Comparison of ENCODE assay signal across 21 cellular contexts in the genomic region with DNA sequence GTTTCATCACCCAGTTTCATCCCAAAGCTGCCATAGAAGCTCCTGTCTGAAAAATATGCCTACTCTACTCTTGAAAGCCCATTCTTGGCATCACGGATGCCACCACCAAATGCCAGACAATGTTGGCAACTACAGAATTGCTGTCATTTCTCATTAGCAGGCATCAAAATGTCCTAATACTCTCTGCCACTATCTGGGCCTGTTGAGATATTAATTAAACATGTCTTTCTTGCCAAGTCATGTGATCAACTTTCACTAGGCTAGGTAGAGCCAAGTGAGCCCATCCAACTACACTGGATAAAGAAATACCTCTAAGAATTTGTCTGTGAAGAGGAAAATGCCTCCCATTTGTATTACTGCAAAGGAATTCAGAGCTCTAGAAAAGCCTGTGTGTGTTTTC.
DNase-seq lines count a peak whose midpoint lies in the region; ATAC-seq, FAIRE-seq and TF ChIP-seq lines count a peak whose summit lies in the region.
"Had no signal": no experiment of that assay in that cellular context is flagged by ENCODE, and none has a peak within 500 bp of the region (broad histone marks: within the 10 kb centered on the region; RNA-seq: fewer than 3 reads in every experiment).

No MANE protein-coding gene starts in this region.

- TF ChIP-seq CTCF in K562 (IDR thresholded peaks at IDR 0.05 in 2 of 3, conservative IDR thresholded peaks at IDR 0.05 in 1 of 3; ENCODE audit: insufficient read depth in 2 of 3, low read depth in 1 of 3, low read length in 3 of 3): no peak

- POLR2A ChIA-PET in K562 (lab: Yijun Ruan, JAX): interaction anchor here (0.9 kb wide), 1 partner anchor 12 kb away, joined by 3 read pairs; no protein-coding TSS in a partner anchor

- H3K36me3 Mint-ChIP-seq in effector memory CD8-positive, alpha-beta T cell (ENCODE audit: insufficient read depth): no peaks in the 10 kb centered on the region
- H3K36me3 Mint-ChIP-seq: CD8-positive, alpha-beta T cell had no signal

- no peaks in the 10 kb centered on the region for H3K36me3 ChIP-seq in K562 (ENCODE audit: control insufficient read depth, insufficient read depth, low read length)
- H3K36me3 ChIP-seq: BLaER1 treated with 17β-estradiol and CSF1 and Interleukin-3, amounts not matched to agents 10 nM and 100 nM had no signal

- no peak overlapping the region for H3K4me2 ChIP-seq in K562 (ENCODE audit: insufficient read depth, low read length)
- H3K4me2 ChIP-seq: A549; BLaER1 treated with 17β-estradiol and CSF1 and Interleukin-3, amounts not matched to agents 10 nM and 100 nM had no signal

- H3K4me3 Mint-ChIP-seq in effector memory CD8-positive, alpha-beta T cell: no peak overlapping the region
- H3K4me3 Mint-ChIP-seq: B cell; CD4-positive, alpha-beta T cell; CD8-positive, alpha-beta T cell had no signal

- H3K4me3 ChIP-seq in K562: no peak overlapping the region
- H3K4me3 ChIP-seq: A549; BLaER1 treated with 17β-estradiol and CSF1 and Interleukin-3, amounts not matched to agents 10 nM and 100 nM; GM12878 had no signal

- no peak for ATAC-seq in K562
- ATAC-seq in effector memory CD8-positive, alpha-beta T cell (replicated peaks): no peak
- ATAC-seq: A549; CD8-positive, alpha-beta T cell; GM12878 had no signal

- no peak overlapping the region for H3K27ac Mint-ChIP-seq in effector memory CD8-positive, alpha-beta T cell
- H3K27ac Mint-ChIP-seq: B cell; CD4-positive, alpha-beta T cell; CD8-positive, alpha-beta T cell had no signal

- TF ChIP-seq EP300 in K562 (IDR thresholded peaks at IDR 0.05; ENCODE audit: low read length): no peak

- H3K9ac ChIP-seq in K562 (ENCODE audit: insufficient read depth in 1 of 2, low read depth in 2 of 2, low read length in 2 of 2): no peak overlapping the region
- H3K9ac ChIP-seq: BLaER1 treated with 17β-estradiol and CSF1 and Interleukin-3, amounts not matched to agents 10 nM and 100 nM had no signal

- H3K79me2 ChIP-seq in K562 (ENCODE audit: control insufficient read depth, insufficient read depth, low read length): no peaks in the 10 kb centered on the region

- H4K20me1 ChIP-seq in K562 (replicated peaks; ENCODE audit: control insufficient read depth, insufficient read depth, low read length): no peaks in the 10 kb centered on the region
- H4K20me1 ChIP-seq: BLaER1 treated with 17β-estradiol and CSF1 and Interleukin-3, amounts not matched to agents 10 nM and 100 nM had no signal

- in situ Hi-C loops in G401 (cut with HindIII; ENCODE audit: low sequenced_read_pairs): no loop called here
- in situ Hi-C loops in K562 (cut with MboI): no loop called here

- no TSS peak for BruUV-seq in K562 (replicated peaks; lab: Mats Ljungman, UMichigan)

- H3K27me3 Mint-ChIP-seq in effector memory CD8-positive, alpha-beta T cell: no peaks in the 10 kb centered on the region
- H3K27me3 Mint-ChIP-seq: B cell; CD4-positive, alpha-beta T cell had no signal

- H3K4me1 ChIP-seq in K562 (replicated peaks in 1 of 2; ENCODE audit: control insufficient read depth in 2 of 2, insufficient read depth in 2 of 2, low read length in 2 of 2): no peaks in the 10 kb centered on the region
- H3K4me1 ChIP-seq: A549; BLaER1 treated with 17β-estradiol and CSF1 and Interleukin-3, amounts not matched to agents 10 nM and 100 nM; Caco-2 had no signal

- TF ChIP-seq RAD21 in K562 (CRISPR knock-in tag; conservative IDR thresholded peaks at IDR 0.05 in 1 of 2, IDR thresholded peaks at IDR 0.05 in 1 of 2): no peak

- H3K4me1 Mint-ChIP-seq in effector memory CD8-positive, alpha-beta T cell (ENCODE audit: low read depth in 2 of 2): no peaks in the 10 kb centered on the region
- H3K4me1 Mint-ChIP-seq: B cell had no signal

- no peak overlapping the region for H2AFZ ChIP-seq in K562 (ENCODE audit: low read depth, low read length)

- FAIRE-seq in K562 (lab: Jason Lieb, UNC): no peak
- FAIRE-seq: A549, D721Med, GM12878, GM12892, GM18507 had no signal

- 0% methylated on average over 1 of the region's 1 CpG for WGBS in K562 (ENCODE audit: insufficient coverage, low coverage, missing lambda C conversion rate)

- 0 out of 2 replicates have a peak, but pooled peaks cover 5% of the 10 kb centered on the region for H3K9me3 ChIP-seq in K562 (replicated peaks; ENCODE audit: control insufficient read depth, insufficient read depth, low read depth, low read length)
- H3K9me3 ChIP-seq: BLaER1 treated with 17β-estradiol and CSF1 and Interleukin-3, amounts not matched to agents 10 nM and 100 nM; Caco-2 had no signal

- CTCF ChIA-PET in K562 (lab: Yijun Ruan, JAX; ENCODE audit: low intra/inter-chr PET ratio): no interaction called here

- no peaks in the 10 kb centered on the region for H3K9me1 ChIP-seq in K562 (ENCODE audit: control insufficient read depth, insufficient read depth, low read length)

- H3K9me3 Mint-ChIP-seq in effector memory CD8-positive, alpha-beta T cell: peaks cover 2 to 8% of the 10 kb centered on the region in 2 donors
- H3K9me3 Mint-ChIP-seq: CD4-positive, alpha-beta T cell; CD8-positive, alpha-beta T cell had no signal

- DNase-seq in G401 (ENCODE audit: low spot score) (peak; percentile 89), K562 (ENCODE audit: extremely low read depth in 1 of 4, low spot score in 3 of 4) (no peak), cerebellum (ENCODE audit: low spot score) (peak; percentile 66), NCI-H2107 (lab: John Stamatoyannopoulos, UW) (no peak)
- no peak for DNase-seq in effector memory CD8-positive, alpha-beta T cell
- DNase-seq: AML-193; Caco-2; Calu3; CD4-positive, alpha-beta T cell; CD8-positive, alpha-beta T cell; DMS79 treated with DMSO at 0.1 percent for 48 hours; GDM1 had no signal

- intact Hi-C loops in K562 (cut with micrococcal nuclease): no loop called here

- no peak for TF ChIP-seq POLR2A in K562 (conservative IDR thresholded peaks at IDR 0.05)

- H3K27me3 ChIP-seq in K562 (ENCODE audit: control insufficient read depth in 2 of 2, insufficient read depth in 2 of 2, low read length in 2 of 2): no peaks in the 10 kb centered on the region
- H3K27me3 ChIP-seq: BLaER1 treated with 17β-estradiol and CSF1 and Interleukin-3, amounts not matched to agents 10 nM and 100 nM had no signal

- H3K27ac ChIP-seq in K562 (ENCODE audit: extremely low read depth, low read depth, low read length): no peak overlapping the region
- H3K27ac ChIP-seq: 22Rv1; A549; BLaER1 treated with 17β-estradiol and CSF1 and Interleukin-3, amounts not matched to agents 10 nM and 100 nM; C4-2B had no signal

TF ChIP-seq in K562, 482 proteins besides CTCF, POLR2A, EP300 and RAD21 (continues in another document):
- TF ChIP-seq NFIX (CRISPR knock-in tag; IDR thresholded peaks at IDR 0.05; ENCODE audit: low read depth) (no peak), POLR3G (IDR thresholded peaks at IDR 0.05; ENCODE audit: extremely low read depth, insufficient read length, insufficient replicate concordance) (no peak), MIER1 (IDR thresholded peaks at IDR 0.05; ENCODE audit: low read depth) (no peak), RBFOX2 (IDR thresholded peaks at IDR 0.05; ENCODE audit: low read depth, low read length) (no peak)
- TF ChIP-seq, protein P1, sequence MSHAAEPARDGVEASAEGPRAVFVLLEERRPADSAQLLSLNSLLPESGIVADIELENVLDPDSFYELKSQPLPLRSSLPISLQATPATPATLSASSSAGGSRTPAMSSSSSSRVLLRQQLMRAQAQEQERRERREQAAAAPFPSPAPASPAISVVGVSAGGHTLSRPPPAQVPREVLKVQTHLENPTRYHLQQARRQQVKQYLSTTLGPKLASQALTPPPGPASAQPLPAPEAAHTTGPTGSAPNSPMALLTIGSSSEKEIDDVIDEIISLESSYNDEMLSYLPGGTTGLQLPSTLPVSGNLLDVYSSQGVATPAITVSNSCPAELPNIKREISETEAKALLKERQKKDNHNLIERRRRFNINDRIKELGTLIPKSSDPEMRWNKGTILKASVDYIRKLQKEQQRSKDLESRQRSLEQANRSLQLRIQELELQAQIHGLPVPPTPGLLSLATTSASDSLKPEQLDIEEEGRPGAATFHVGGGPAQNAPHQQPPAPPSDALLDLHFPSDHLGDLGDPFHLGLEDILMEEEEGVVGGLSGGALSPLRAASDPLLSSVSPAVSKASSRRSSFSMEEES (CRISPR knock-in tag; IDR thresholded peaks at IDR 0.05): peak; percentile 71
- TF ChIP-seq, protein P2, sequence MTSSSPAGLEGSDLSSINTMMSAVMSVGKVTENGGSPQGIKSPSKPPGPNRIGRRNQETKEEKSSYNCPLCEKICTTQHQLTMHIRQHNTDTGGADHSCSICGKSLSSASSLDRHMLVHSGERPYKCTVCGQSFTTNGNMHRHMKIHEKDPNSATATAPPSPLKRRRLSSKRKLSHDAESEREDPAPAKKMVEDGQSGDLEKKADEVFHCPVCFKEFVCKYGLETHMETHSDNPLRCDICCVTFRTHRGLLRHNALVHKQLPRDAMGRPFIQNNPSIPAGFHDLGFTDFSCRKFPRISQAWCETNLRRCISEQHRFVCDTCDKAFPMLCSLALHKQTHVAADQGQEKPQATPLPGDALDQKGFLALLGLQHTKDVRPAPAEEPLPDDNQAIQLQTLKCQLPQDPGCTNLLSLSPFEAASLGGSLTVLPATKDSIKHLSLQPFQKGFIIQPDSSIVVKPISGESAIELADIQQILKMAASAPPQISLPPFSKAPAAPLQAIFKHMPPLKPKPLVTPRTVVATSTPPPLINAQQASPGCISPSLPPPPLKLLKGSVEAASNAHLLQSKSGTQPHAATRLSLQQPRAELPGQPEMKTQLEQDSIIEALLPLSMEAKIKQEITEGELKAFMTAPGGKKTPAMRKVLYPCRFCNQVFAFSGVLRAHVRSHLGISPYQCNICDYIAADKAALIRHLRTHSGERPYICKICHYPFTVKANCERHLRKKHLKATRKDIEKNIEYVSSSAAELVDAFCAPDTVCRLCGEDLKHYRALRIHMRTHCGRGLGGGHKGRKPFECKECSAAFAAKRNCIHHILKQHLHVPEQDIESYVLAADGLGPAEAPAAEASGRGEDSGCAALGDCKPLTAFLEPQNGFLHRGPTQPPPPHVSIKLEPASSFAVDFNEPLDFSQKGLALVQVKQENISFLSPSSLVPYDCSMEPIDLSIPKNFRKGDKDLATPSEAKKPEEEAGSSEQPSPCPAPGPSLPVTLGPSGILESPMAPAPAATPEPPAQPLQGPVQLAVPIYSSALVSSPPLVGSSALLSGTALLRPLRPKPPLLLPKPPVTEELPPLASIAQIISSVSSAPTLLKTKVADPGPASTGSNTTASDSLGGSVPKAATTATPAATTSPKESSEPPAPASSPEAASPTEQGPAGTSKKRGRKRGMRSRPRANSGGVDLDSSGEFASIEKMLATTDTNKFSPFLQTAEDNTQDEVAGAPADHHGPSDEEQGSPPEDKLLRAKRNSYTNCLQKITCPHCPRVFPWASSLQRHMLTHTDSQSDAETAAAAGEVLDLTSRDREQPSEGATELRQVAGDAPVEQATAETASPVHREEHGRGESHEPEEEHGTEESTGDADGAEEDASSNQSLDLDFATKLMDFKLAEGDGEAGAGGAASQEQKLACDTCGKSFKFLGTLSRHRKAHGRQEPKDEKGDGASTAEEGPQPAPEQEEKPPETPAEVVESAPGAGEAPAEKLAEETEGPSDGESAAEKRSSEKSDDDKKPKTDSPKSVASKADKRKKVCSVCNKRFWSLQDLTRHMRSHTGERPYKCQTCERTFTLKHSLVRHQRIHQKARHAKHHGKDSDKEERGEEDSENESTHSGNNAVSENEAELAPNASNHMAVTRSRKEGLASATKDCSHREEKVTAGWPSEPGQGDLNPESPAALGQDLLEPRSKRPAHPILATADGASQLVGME (CRISPR knock-in tag; IDR thresholded peaks at IDR 0.05): no peak

Comparison
In these comparisons a context has a peak if more than half of its experiments do, and no peak if none do; other contexts are left out.
1. DNase-seq: peak in G401 (single experiment) and cerebellum (single experiment); none in K562 (0 of 4), effector memory CD8-positive, alpha-beta T cell (0 of 3) and NCI-H2107 (single experiment).